Comparison of ENCODE assay signal across 1 cellular context in genomic region chr10:98028168-98028770, GRCh38.
TF ChIP-seq lines count a peak whose summit lies in the region.

No MANE protein-coding gene starts in this region.

TF ChIP-seq in endothelial cell of umbilical vein, 7 proteins besides CTCF, POLR2A, EP300 and RAD21 (continued from another document):
- TF ChIP-seq FOS (IDR thresholded peaks at IDR 0.05; ENCODE audit: borderline replicate concordance, insufficient read depth, low read length), result no peak
